20 cellular contexts compared by ENCODE assay signal in the genomic region with DNA sequence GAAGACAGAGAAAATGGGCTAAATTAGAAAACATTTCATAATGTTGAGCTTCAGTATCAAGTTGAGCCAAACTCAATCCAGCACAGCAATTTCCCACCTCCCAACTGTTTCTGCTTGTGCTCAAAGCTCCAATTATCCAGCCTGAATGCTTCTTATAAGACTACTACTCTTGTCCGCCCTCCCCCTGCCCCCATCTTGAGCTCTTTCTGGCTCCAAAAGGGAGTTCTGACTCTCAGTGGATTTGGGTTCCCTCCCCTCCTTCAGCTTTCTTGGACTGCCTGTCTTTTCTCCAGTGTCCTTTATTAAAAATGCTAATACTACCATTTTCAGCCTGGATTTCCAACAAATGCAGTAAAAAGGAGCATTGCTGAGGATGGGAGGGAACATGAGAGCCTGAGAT.
DNase-seq lines count a peak whose midpoint lies in the region; ATAC-seq, FAIRE-seq and TF ChIP-seq lines count a peak whose summit lies in the region.
"Had no signal": no experiment of that assay in that cellular context is flagged by ENCODE, and none has a peak within 500 bp of the region (broad histone marks: within the 10 kb centered on the region; RNA-seq: fewer than 3 reads in every experiment).

No MANE protein-coding gene starts in this region.

- no peak for FAIRE-seq in kidney (lab: Jason Lieb, UNC)
- FAIRE-seq: A549, G401.6, GM18507 had no signal

- peaks cover 9 to 33% of the 10 kb centered on the region in 2 donors for H3K4me1 ChIP-seq in adrenal gland (replicated peaks in 1 of 2)
- H3K4me1 ChIP-seq in kidney (ENCODE audit: control insufficient read depth in 1 of 2, insufficient read depth in 1 of 2, low read depth in 1 of 2, low read length in 2 of 2): no peaks in the 10 kb centered on the region
- H3K4me1 ChIP-seq: A549, Peyer's patch had no signal

- TF ChIP-seq CTCF in adrenal gland (IDR thresholded peaks at IDR 0.05) (no peak), neural crest cell (conservative IDR thresholded peaks at IDR 0.05) (no peak), kidney (IDR thresholded peaks at IDR 0.05; ENCODE audit: borderline replicate concordance, extremely low read depth, insufficient read depth) (no peak)

- intact Hi-C loops in adrenal gland (cut with DNase I) (no loop called here), left ventricle myocardium superior (cut with micrococcal nuclease) (no loop called here), kidney (cut with DNase I) (no loop called here)
- intact Hi-C loops in activated T-helper 1 cell treated with anti-CD3 and anti-CD28 coated beads, Interleukin-12 subunit alpha, Interleukin-12 subunit beta, Interleukin-2, Interleukin-4 antibody, amounts not matched to agents 30 ng/mL and 10 ng/mL and 1 ng/mL, durations not matched to agents 14 hours and 24 hours and 36 hours (cut with micrococcal nuclease): no loop called here

- H3K4me3 ChIP-seq in adrenal gland (no peak overlapping the region), kidney (ENCODE audit: low read length in 2 of 2) (no peak overlapping the region)
- H3K4me3 ChIP-seq: A549, GM23338, Peyer's patch had no signal

- ATAC-seq in left ventricle myocardium superior (peak; percentile 65), GM18511 (IDR thresholded peaks at IDR 0.05; ENCODE audit: unreplicated experiment) (no peak)
- ATAC-seq: A549, GM23338, HCT116 had no signal

- H3K27ac ChIP-seq in adrenal gland (peak overlapping the region in 3 of 5 donors; percentile 13 to 53 (median 46)), kidney (ENCODE audit: low read depth in 2 of 2, low read length in 2 of 2) (no peak overlapping the region)
- H3K27ac ChIP-seq: A549, Peyer's patch had no signal

- no peak for TF ChIP-seq POLR2A in adrenal gland (IDR thresholded peaks at IDR 0.05)

- 71 to 84% (median 77%) methylated on average over 1 of the region's 1 CpG for WGBS in adrenal gland, 4 donors

- no peak overlapping the region for H3K9ac ChIP-seq in kidney (ENCODE audit: low read length in 2 of 2)

- peak; percentile 69 for DNase-seq in Ammon's horn (ENCODE audit: low spot score)
- DNase-seq in adrenal gland: no peak
- no peak for DNase-seq in left ventricle myocardium superior
- DNase-seq in neural crest cell (ENCODE audit: low read depth, low spot score): no peak
- DNase-seq in kidney: no peak
- DNase-seq in activated T-helper 1 cell treated with anti-CD3 and anti-CD28 coated beads, Interleukin-12 subunit alpha, Interleukin-12 subunit beta, Interleukin-2, Interleukin-4 antibody, amounts not matched to agents 30 ng/mL and 10 ng/mL and 1 ng/mL, durations not matched to agents 14 hours and 24 hours and 36 hours (ENCODE audit: low spot score): no peak
- DNase-seq in NCI-H446 treated with DMSO at 0.1 percent for 48 hours (lab: John Stamatoyannopoulos, UW): no peak
- DNase-seq: DND-41, NCI-H1417, NCI-H187 treated with DMSO at 0.1 percent for 48 hours, NCI-H2171, NCI-H510A, Peyer's patch, SHP77 treated with DMSO at 0.1 percent for 48 hours had no signal

- H3K4me3 Mint-ChIP-seq in neural crest cell: peak overlapping the region; percentile 9
- H3K4me3 Mint-ChIP-seq in activated T-helper 1 cell treated with anti-CD3 and anti-CD28 coated beads, Interleukin-12 subunit alpha, Interleukin-12 subunit beta, Interleukin-2, Interleukin-4 antibody, amounts not matched to agents 30 ng/mL and 10 ng/mL and 1 ng/mL, durations not matched to agents 14 hours and 24 hours and 36 hours: no peak overlapping the region
- H3K4me3 Mint-ChIP-seq: GM23338 had no signal

- no peaks in the 10 kb centered on the region for H3K36me3 Mint-ChIP-seq in neural crest cell (ENCODE audit: low read depth)
- no peaks in the 10 kb centered on the region for H3K36me3 Mint-ChIP-seq in activated T-helper 1 cell treated with anti-CD3 and anti-CD28 coated beads, Interleukin-12 subunit alpha, Interleukin-12 subunit beta, Interleukin-2, Interleukin-4 antibody, amounts not matched to agents 30 ng/mL and 10 ng/mL and 1 ng/mL, durations not matched to agents 14 hours and 24 hours and 36 hours (ENCODE audit: low read depth)

- no peaks in the 10 kb centered on the region for H3K27me3 Mint-ChIP-seq in neural crest cell (ENCODE audit: low read depth)
- no peaks in the 10 kb centered on the region for H3K27me3 Mint-ChIP-seq in activated T-helper 1 cell treated with anti-CD3 and anti-CD28 coated beads, Interleukin-12 subunit alpha, Interleukin-12 subunit beta, Interleukin-2, Interleukin-4 antibody, amounts not matched to agents 30 ng/mL and 10 ng/mL and 1 ng/mL, durations not matched to agents 14 hours and 24 hours and 36 hours (ENCODE audit: insufficient read depth)

- no peaks in the 10 kb centered on the region for H3K36me3 ChIP-seq in adrenal gland (replicated peaks in 1 of 2)
- H3K36me3 ChIP-seq in kidney (ENCODE audit: control insufficient read depth in 1 of 2, insufficient read depth in 2 of 2, low read length in 2 of 2): no peaks in the 10 kb centered on the region
- H3K36me3 ChIP-seq: Peyer's patch had no signal

- H3K9me3 ChIP-seq in adrenal gland (replicated peaks in 1 of 3): no peaks in the 10 kb centered on the region
- H3K9me3 ChIP-seq in kidney (ENCODE audit: control insufficient read depth in 1 of 2, low read length in 2 of 2): no peaks in the 10 kb centered on the region
- H3K9me3 ChIP-seq: A549, Peyer's patch had no signal

- peaks cover 27% of the 10 kb centered on the region for H3K4me1 Mint-ChIP-seq in neural crest cell
- H3K4me1 Mint-ChIP-seq in activated T-helper 1 cell treated with anti-CD3 and anti-CD28 coated beads, Interleukin-12 subunit alpha, Interleukin-12 subunit beta, Interleukin-2, Interleukin-4 antibody, amounts not matched to agents 30 ng/mL and 10 ng/mL and 1 ng/mL, durations not matched to agents 14 hours and 24 hours and 36 hours (ENCODE audit: low read depth): no peaks in the 10 kb centered on the region

- H3K27me3 ChIP-seq in adrenal gland: no peaks in the 10 kb centered on the region
- H3K27me3 ChIP-seq: Peyer's patch had no signal

- peak overlapping the region; percentile 63 for H3K27ac Mint-ChIP-seq in neural crest cell (ENCODE audit: unreplicated experiment)
- H3K27ac Mint-ChIP-seq in activated T-helper 1 cell treated with anti-CD3 and anti-CD28 coated beads, Interleukin-12 subunit alpha, Interleukin-12 subunit beta, Interleukin-2, Interleukin-4 antibody, amounts not matched to agents 30 ng/mL and 10 ng/mL and 1 ng/mL, durations not matched to agents 14 hours and 24 hours and 36 hours: no peak overlapping the region
- H3K27ac Mint-ChIP-seq: GM23338 had no signal

- H3K9me3 Mint-ChIP-seq in neural crest cell: no peaks in the 10 kb centered on the region
- H3K9me3 Mint-ChIP-seq in activated T-helper 1 cell treated with anti-CD3 and anti-CD28 coated beads, Interleukin-12 subunit alpha, Interleukin-12 subunit beta, Interleukin-2, Interleukin-4 antibody, amounts not matched to agents 30 ng/mL and 10 ng/mL and 1 ng/mL, durations not matched to agents 14 hours and 24 hours and 36 hours: no peaks in the 10 kb centered on the region
- H3K9me3 Mint-ChIP-seq: GM23338 had no signal

Comparison
In these comparisons a context has a peak if more than half of its experiments do, and no peak if none do; other contexts are left out.
1. H3K27ac ChIP-seq: peak in adrenal gland (3 of 5); none in kidney (0 of 2).